Comparison of ENCODE assay signal across 35 cellular contexts in the genomic region with DNA sequence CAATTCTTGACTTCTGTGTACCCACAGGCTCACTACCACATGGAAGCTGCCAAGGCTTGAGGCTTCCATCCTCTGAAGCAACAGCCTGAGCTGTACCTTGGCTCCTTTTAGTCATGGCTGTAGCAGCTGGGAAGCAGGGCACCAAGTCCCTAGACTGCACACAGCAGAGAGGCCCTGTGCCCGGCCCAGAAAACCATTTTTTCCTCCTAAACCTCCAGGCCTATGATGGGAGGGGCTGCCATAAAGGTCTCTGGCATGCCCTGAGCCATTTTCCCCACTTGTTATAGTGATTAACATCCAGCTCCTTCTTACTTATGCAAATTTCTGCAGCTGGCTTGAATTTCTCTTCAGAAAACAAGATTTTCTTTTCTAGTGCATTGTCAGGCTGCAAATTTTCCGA.
"Had no signal": no experiment of that assay in that cellular context is flagged by ENCODE, and none has a peak within 500 bp of the region (broad histone marks: within the 10 kb centered on the region; RNA-seq: fewer than 3 reads in every experiment).

No MANE protein-coding gene starts in this region.

- H3K4me3 ChIP-seq: MG63 had no signal

- H3K9me3 ChIP-seq: MG63 had no signal

- H3K36me3 ChIP-seq: MG63 had no signal

- DNase-seq: Kasumi-1, MG63, MM.1S, MV-4-11, NCI-H1048, NCI-H1092, NCI-H1092 treated with DMSO at 0.1 percent for 48 hours, NCI-H1105, NCI-H1105 treated with DMSO at 0.1 percent for 48 hours, NCI-H1417, NCI-H1417 treated with DMSO at 0.1 percent for 48 hours, NCI-H1436, NCI-H1436 treated with DMSO at 0.1 percent for 48 hours, NCI-H146, NCI-H1694, NCI-H1694 treated with DMSO at 0.1 percent for 48 hours, NCI-H187, NCI-H187 treated with DMSO at 0.1 percent for 48 hours, NCI-H1930, NCI-H2029, NCI-H2029 treated with DMSO at 0.1 percent for 48 hours, NCI-H2081, NCI-H2081 treated with DMSO at 0.1 percent for 48 hours, NCI-H2107, NCI-H2171, NCI-H2171 treated with DMSO at 0.1 percent for 48 hours, NCI-H2227 treated with DMSO at 0.1 percent for 48 hours, NCI-H226, NCI-H345, NCI-H446, NCI-H446 treated with DMSO at 0.1 percent for 48 hours, NCI-H510A, NCI-H510A treated with DMSO at 0.1 percent for 48 hours, NCI-H524, NCI-H524 treated with DMSO at 0.1 percent for 48 hours had no signal

- H3K27me3 ChIP-seq: MG63 had no signal
